Comparison of ENCODE assay signal across 8 cellular contexts in genomic region chr11:119018074-119018938, GRCh38. TPM values are rescaled to one million over a fixed set of nuclear protein-coding genes. Genes with fewer than 3 reads are reported as not detected.
DNase-seq lines count a peak whose midpoint lies in the region; ATAC-seq and TF ChIP-seq lines count a peak whose summit lies in the region.

Gene RPS25, minus strand, starts transcription at chr11:119018343. Its CDS starts 59 bp downstream, at chr11:119018284.
Gene TRAPPC4, plus strand, starts transcription at chr11:119018766. Its CDS starts 30 bp downstream, at chr11:119018796.

- H4K20me1 ChIP-seq in DND-41 (ENCODE audit: insufficient read depth, low read length) (peaks cover 20% of the 10 kb centered on the region), GM23248 (ENCODE audit: insufficient read depth) (no peaks in the 10 kb centered on the region)

- WGBS in GM23248 (ENCODE audit: low coverage in 1 of 2, low lambda C conversion rate in 2 of 2, missing lambda C conversion rate in 2 of 2), 2 experiments: 1 to 2% methylated on average over 57 to 63 of the region's 63 CpGs

- H3F3A ChIP-seq in GM23248 (ENCODE audit: insufficient read depth): peaks cover 43% of the 10 kb centered on the region

- H3K27me3 ChIP-seq in DND-41 (ENCODE audit: insufficient read depth, low read length, poor library complexity) (no peaks in the 10 kb centered on the region), GM23248 (replicated peaks; ENCODE audit: insufficient read depth) (no peaks in the 10 kb centered on the region)

- H3K9me3 ChIP-seq in DND-41 (ENCODE audit: insufficient read depth, low read length, severe bottlenecking): no peaks in the 10 kb centered on the region
- no peaks in the 10 kb centered on the region for H3K9me3 ChIP-seq in GM23248 (ENCODE audit: low read depth)

- H3K36me3 Mint-ChIP-seq in activated T-helper 1 cell treated with anti-CD3 and anti-CD28 coated beads, Interleukin-12 subunit alpha, Interleukin-12 subunit beta, Interleukin-2, Interleukin-4 antibody, amounts not matched to agents 30 ng/mL and 10 ng/mL and 1 ng/mL, durations not matched to agents 14 hours and 24 hours and 36 hours (ENCODE audit: low read depth): peaks cover 58% of the 10 kb centered on the region
- H3K36me3 Mint-ChIP-seq in naive B cell: peaks cover 9 to 14% of the 10 kb centered on the region in 2 donors
- H3K36me3 Mint-ChIP-seq in stimulated activated memory B cell treated with anti-CD40 and anti-IgM and Interleukin-4, amounts not matched to agents 10 μg/mL and 1 μg/mL and 100 μg/mL, for 72 hours: peaks cover 57% of the 10 kb centered on the region

- H2AFZ ChIP-seq in DND-41 (ENCODE audit: low read depth, low read length): peak within 1 kb of the TSS; percentile 86
- H2AFZ ChIP-seq in GM23248: peak within 1 kb of the TSS; percentile 98

- H3K4me1 ChIP-seq in DND-41 (ENCODE audit: insufficient read depth, low read length): peaks cover 36% of the 10 kb centered on the region
- peaks cover 29% of the 10 kb centered on the region for H3K4me1 ChIP-seq in GM23248 (ENCODE audit: insufficient read depth)

- H3K9me2 ChIP-seq in GM23248 (ENCODE audit: insufficient read depth): no peaks in the 10 kb centered on the region

- no peak for TF ChIP-seq CTCF in DND-41 (IDR thresholded peaks at IDR 0.05; ENCODE audit: borderline replicate concordance, extremely low read depth, low read length, poor library complexity, severe bottlenecking)

- H3K27me3 Mint-ChIP-seq in activated T-helper 1 cell treated with anti-CD3 and anti-CD28 coated beads, Interleukin-12 subunit alpha, Interleukin-12 subunit beta, Interleukin-2, Interleukin-4 antibody, amounts not matched to agents 30 ng/mL and 10 ng/mL and 1 ng/mL, durations not matched to agents 14 hours and 24 hours and 36 hours (ENCODE audit: insufficient read depth): no peaks in the 10 kb centered on the region
- H3K27me3 Mint-ChIP-seq in naive B cell: no peaks in the 10 kb centered on the region
- no peaks in the 10 kb centered on the region for H3K27me3 Mint-ChIP-seq in stimulated activated memory B cell treated with anti-CD40 and anti-IgM and Interleukin-4, amounts not matched to agents 10 μg/mL and 1 μg/mL and 100 μg/mL, for 72 hours

- H3K9ac ChIP-seq in DND-41 (ENCODE audit: low read depth, low read length) (peak within 1 kb of the TSS; percentile 86), GM23248 (peak within 1 kb of the TSS; percentile 94)

- DNase-seq in DND-41 (peak; percentile 97), GM23248 (peak; percentile 99), Kasumi-1 (lab: John Stamatoyannopoulos, UW) (peak; percentile 98), RPMI7951 (ENCODE audit: low read depth) (peak; percentile 96), fibroblast of gingiva (ENCODE audit: low read depth) (peak; percentile 93), naive B cell (peak; percentile 94)
- peak; percentile 92 for DNase-seq in activated T-helper 1 cell treated with anti-CD3 and anti-CD28 coated beads, Interleukin-12 subunit alpha, Interleukin-12 subunit beta, Interleukin-2, Interleukin-4 antibody, amounts not matched to agents 30 ng/mL and 10 ng/mL and 1 ng/mL, durations not matched to agents 14 hours and 24 hours and 36 hours (ENCODE audit: low spot score)

- ATAC-seq in DND-41 (ENCODE audit: insufficient read depth, low read depth): peak; percentile 89
- ATAC-seq in naive B cell (ENCODE audit: low read depth in 2 of 2): peak; percentile 86 to 87
- peak; percentile 97 for ATAC-seq in stimulated activated memory B cell treated with anti-CD40 and anti-IgM and Interleukin-4, amounts not matched to agents 10 μg/mL and 1 μg/mL and 100 μg/mL, for 72 hours

- H3K27ac ChIP-seq in DND-41 (ENCODE audit: low read length) (peak within 1 kb of the TSS; percentile 94), GM23248 (peak within 1 kb of the TSS; percentile 91)

- peak within 1 kb of the TSS; percentile 99 for H3K4me3 Mint-ChIP-seq in activated T-helper 1 cell treated with anti-CD3 and anti-CD28 coated beads, Interleukin-12 subunit alpha, Interleukin-12 subunit beta, Interleukin-2, Interleukin-4 antibody, amounts not matched to agents 30 ng/mL and 10 ng/mL and 1 ng/mL, durations not matched to agents 14 hours and 24 hours and 36 hours
- H3K4me3 Mint-ChIP-seq in naive B cell: peak within 1 kb of the TSS; percentile 93 to 100 (median 99)
- peak within 1 kb of the TSS; percentile 95 for H3K4me3 Mint-ChIP-seq in stimulated activated memory B cell treated with anti-CD40 and anti-IgM and Interleukin-4, amounts not matched to agents 10 μg/mL and 1 μg/mL and 100 μg/mL, for 72 hours

- H3K36me3 ChIP-seq in DND-41 (ENCODE audit: insufficient read depth, low read length): peaks cover 75% of the 10 kb centered on the region
- peaks cover 37% of the 10 kb centered on the region for H3K36me3 ChIP-seq in GM23248 (ENCODE audit: low read depth)

- H3K4me3 ChIP-seq in DND-41 (ENCODE audit: low read depth in 1 of 2, low read length in 2 of 2): peak within 1 kb of the TSS; percentile 94 to 97
- H3K4me3 ChIP-seq in GM23248: peak within 1 kb of the TSS; percentile 95

- no peaks in the 10 kb centered on the region for H3K9me3 Mint-ChIP-seq in activated T-helper 1 cell treated with anti-CD3 and anti-CD28 coated beads, Interleukin-12 subunit alpha, Interleukin-12 subunit beta, Interleukin-2, Interleukin-4 antibody, amounts not matched to agents 30 ng/mL and 10 ng/mL and 1 ng/mL, durations not matched to agents 14 hours and 24 hours and 36 hours
- no peaks in the 10 kb centered on the region for H3K9me3 Mint-ChIP-seq in naive B cell
- H3K9me3 Mint-ChIP-seq in stimulated activated memory B cell treated with anti-CD40 and anti-IgM and Interleukin-4, amounts not matched to agents 10 μg/mL and 1 μg/mL and 100 μg/mL, for 72 hours: no peaks in the 10 kb centered on the region

- H3K79me2 ChIP-seq in DND-41 (ENCODE audit: insufficient read depth, low read length) (peaks cover 68% of the 10 kb centered on the region), GM23248 (ENCODE audit: insufficient read depth) (peaks cover 92% of the 10 kb centered on the region)

- H3K27ac Mint-ChIP-seq in activated T-helper 1 cell treated with anti-CD3 and anti-CD28 coated beads, Interleukin-12 subunit alpha, Interleukin-12 subunit beta, Interleukin-2, Interleukin-4 antibody, amounts not matched to agents 30 ng/mL and 10 ng/mL and 1 ng/mL, durations not matched to agents 14 hours and 24 hours and 36 hours: peak within 1 kb of the TSS; percentile 100
- peak within 1 kb of the TSS; percentile 99 to 100 (median 99) for H3K27ac Mint-ChIP-seq in naive B cell
- peak within 1 kb of the TSS; percentile 95 for H3K27ac Mint-ChIP-seq in stimulated activated memory B cell treated with anti-CD40 and anti-IgM and Interleukin-4, amounts not matched to agents 10 μg/mL and 1 μg/mL and 100 μg/mL, for 72 hours

- intact Hi-C loops in activated T-helper 1 cell treated with anti-CD3 and anti-CD28 coated beads, Interleukin-12 subunit alpha, Interleukin-12 subunit beta, Interleukin-2, Interleukin-4 antibody, amounts not matched to agents 30 ng/mL and 10 ng/mL and 1 ng/mL, durations not matched to agents 14 hours and 24 hours and 36 hours (cut with micrococcal nuclease): loop anchor here (1.0 to 5.0 kb wide), 11 partner anchors 12 to 227 kb away; partner anchors contain the start of genes CBL, CENATAC, DDX6 and DPAGT1

- peaks cover 42% of the 10 kb centered on the region for H3K4me1 Mint-ChIP-seq in activated T-helper 1 cell treated with anti-CD3 and anti-CD28 coated beads, Interleukin-12 subunit alpha, Interleukin-12 subunit beta, Interleukin-2, Interleukin-4 antibody, amounts not matched to agents 30 ng/mL and 10 ng/mL and 1 ng/mL, durations not matched to agents 14 hours and 24 hours and 36 hours (ENCODE audit: low read depth)
- H3K4me1 Mint-ChIP-seq in naive B cell: peaks cover 20 to 60% (median 29%) of the 10 kb centered on the region in 3 donors
- peaks cover 27% of the 10 kb centered on the region for H3K4me1 Mint-ChIP-seq in stimulated activated memory B cell treated with anti-CD40 and anti-IgM and Interleukin-4, amounts not matched to agents 10 μg/mL and 1 μg/mL and 100 μg/mL, for 72 hours

- peak within 1 kb of the TSS; percentile 86 for H3K4me2 ChIP-seq in DND-41 (ENCODE audit: insufficient read depth, low read length)
- peak within 1 kb of the TSS; percentile 97 for H3K4me2 ChIP-seq in GM23248 (ENCODE audit: unreplicated experiment)

- in situ Hi-C loops in GM23248 (cut with MboI): no loop called here

RNA-seq across cellular contexts. Expression of gene RPS25, which starts in this region (rescaled TPM):
- total RNA-seq in GM23248 (2014; rRNA removed; shearing (Covaris generic)): 653 and 1,103 TPM in 2 replicates
- 1,202 and 1,239 TPM in 2 replicates for polyA plus RNA-seq in GM23248 (2016; fragmentation: Nextera tagmentation; extraction: Ambion mirVana)
- 2,312 and 2,810 TPM in 2 replicates for total RNA-seq in RPMI7951 (2014; rRNA removed; shearing (Covaris generic))
- total RNA-seq in activated T-helper 1 cell treated with anti-CD3 and anti-CD28 coated beads, Interleukin-12 subunit alpha, Interleukin-12 subunit beta, Interleukin-2, Interleukin-4 antibody, amounts not matched to agents 30 ng/mL and 10 ng/mL and 1 ng/mL, durations not matched to agents 14 hours and 24 hours and 36 hours: 1,440 and 1,455 TPM in 2 replicates
- polyA plus RNA-seq in naive B cell (ENCODE audit: low read depth in 6 of 6): 1,000 to 10,000 TPM; 3,707 to 5,692 (median 4,418) TPM

RNA-seq across cellular contexts. Expression of gene TRAPPC4, which starts in this region (rescaled TPM):
- 70.4 and 90.6 TPM in 2 replicates for total RNA-seq in GM23248 (2014; rRNA removed; shearing (Covaris generic))
- 207 and 210 TPM in 2 replicates for polyA plus RNA-seq in GM23248 (2016; fragmentation: Nextera tagmentation; extraction: Ambion mirVana)
- 135 and 150 TPM in 2 replicates for total RNA-seq in RPMI7951 (2014; rRNA removed; shearing (Covaris generic))
- 141 and 142 TPM in 2 replicates for total RNA-seq in activated T-helper 1 cell treated with anti-CD3 and anti-CD28 coated beads, Interleukin-12 subunit alpha, Interleukin-12 subunit beta, Interleukin-2, Interleukin-4 antibody, amounts not matched to agents 30 ng/mL and 10 ng/mL and 1 ng/mL, durations not matched to agents 14 hours and 24 hours and 36 hours
- 100 to 1,000 TPM in 1 of 6 donors, 10 to 100 TPM in 5; 45.6 to 103 (median 73.6) TPM for polyA plus RNA-seq in naive B cell (ENCODE audit: low read depth in 6 of 6)

Comparison
In these comparisons a context has a peak if more than half of its experiments do, and no peak if none do; other contexts are left out.
1. Peak in every context shown above with its lines: DNase-seq, ATAC-seq, H3K4me3 ChIP-seq and H3K27ac ChIP-seq.